In genomic region chr1:226738995-226739695, GRCh38 we compare ENCODE assay signal across 8 cellular contexts. TPM values are rescaled to one million over a fixed set of nuclear protein-coding genes. Genes with fewer than 3 reads are reported as not detected.
DNase-seq lines count a peak whose midpoint lies in the region; ATAC-seq and TF ChIP-seq lines count a peak whose summit lies in the region.

ITPKB (minus strand) TSS chr1:226739282; CDS start chr1:226737458, 1,824 bp downstream.

- H3K36me3 ChIP-seq in NT2/D1 (ENCODE audit: insufficient read depth, insufficient read length, low read length), result peaks cover 26% of the 10 kb centered on the region
- peaks cover 0 to 23% (median 10%) of the 10 kb centered on the region in 3 donors for H3K36me3 ChIP-seq in esophagus squamous epithelium
- H3K36me3 ChIP-seq in muscle layer of duodenum (ENCODE audit: control insufficient read depth in 1 of 2, insufficient read depth in 2 of 2, low read length in 2 of 2), result peaks cover 4 to 13% of the 10 kb centered on the region in 2 donors
- H3K36me3 ChIP-seq in testis (ENCODE audit: low read depth, missing control alignments), result no peaks in the 10 kb centered on the region

- TF ChIP-seq CTCF in AG04449 (IDR thresholded peaks at IDR 0.05; ENCODE audit: insufficient read depth, low read length, missing control alignments) (no peak), esophagus squamous epithelium (IDR thresholded peaks at IDR 0.05) (no peak), testis (IDR thresholded peaks at IDR 0.05) (no peak)

- peak within 1 kb of the TSS; percentile 86 to 96 (median 92) for H3K27ac ChIP-seq in esophagus squamous epithelium
- peak within 1 kb of the TSS; percentile 96 for H3K27ac ChIP-seq in muscle layer of duodenum (ENCODE audit: low read length)
- peak within 1 kb of the TSS; percentile 80 to 87 for H3K27ac ChIP-seq in testis

- H3K9ac ChIP-seq in NT2/D1 (ENCODE audit: insufficient read length, low read depth), result peak within 1 kb of the TSS; percentile 89

- peaks cover 11% of the 10 kb centered on the region for H3K9me3 ChIP-seq in NT2/D1 (ENCODE audit: insufficient read depth, low read length)
- H3K9me3 ChIP-seq in esophagus squamous epithelium, result no peaks in the 10 kb centered on the region
- no peaks in the 10 kb centered on the region for H3K9me3 ChIP-seq in muscle layer of duodenum (ENCODE audit: control insufficient read depth in 1 of 2, low read length in 2 of 2)
- H3K9me3 ChIP-seq in testis, result no peaks in the 10 kb centered on the region

- intact Hi-C loops in esophagus squamous epithelium (cut with DNase I) (loop anchor here (5.0 to 10.0 kb wide), 2 partner anchors 78 to 94 kb away; no protein-coding TSS in a partner anchor), testis (cut with DNase I; ENCODE audit: low total_unique reads) (loop anchor here (10.0 kb wide), 1 partner anchor 94 kb away; no protein-coding TSS in a partner anchor)

- H3K4me3 ChIP-seq in AG04449 (ENCODE audit: low read depth, low read length) (peak within 1 kb of the TSS; percentile 65), NT2/D1 (ENCODE audit: insufficient read length, low read depth) (peak within 1 kb of the TSS; percentile 82), esophagus squamous epithelium (peak within 1 kb of the TSS; percentile 68 to 93 (median 84)), muscle layer of duodenum (ENCODE audit: low read depth in 1 of 2, low read length in 2 of 2) (peak within 1 kb of the TSS; percentile 95), testis (peak within 1 kb of the TSS; percentile 63 to 80)

- no peaks in the 10 kb centered on the region for H3K27me3 ChIP-seq in NT2/D1 (ENCODE audit: insufficient read depth, insufficient read length)
- H3K27me3 ChIP-seq in esophagus squamous epithelium, result no peaks in the 10 kb centered on the region
- H3K27me3 ChIP-seq in muscle layer of duodenum (ENCODE audit: low read depth, low read length), result no peaks in the 10 kb centered on the region
- no peaks in the 10 kb centered on the region for H3K27me3 ChIP-seq in testis

- WGBS in esophagus squamous epithelium, 2 donors, result 0% methylated on average over 21 to 23 of the region's 23 CpGs
- 0 to 1% methylated on average over 23 of the region's 23 CpGs for WGBS in testis, 2 donors

- H3K4me1 ChIP-seq in NT2/D1 (ENCODE audit: insufficient read depth, insufficient read length) (peaks cover 11% of the 10 kb centered on the region), esophagus squamous epithelium (peaks cover 15 to 43% (median 32%) of the 10 kb centered on the region in 3 donors), muscle layer of duodenum (ENCODE audit: control insufficient read depth in 1 of 2, insufficient read depth in 2 of 2, low read length in 2 of 2) (peaks cover 14 to 32% of the 10 kb centered on the region in 2 donors), testis (peaks cover 20% of the 10 kb centered on the region)

- CTCF ChIA-PET in AG04449 (lab: Yijun Ruan, JAX), result interaction anchor here (1.1 kb wide), 1 partner anchor 104 kb away, joined by 3 read pairs; no protein-coding TSS in a partner anchor

- ATAC-seq in GM19372 (IDR thresholded peaks at IDR 0.05; ENCODE audit: low read depth, unreplicated experiment) (peak; percentile 37), HG02840 (IDR thresholded peaks at IDR 0.05; ENCODE audit: low FRiP score, unreplicated experiment) (no peak)

- DNase-seq in AG04449 (ENCODE audit: low read depth, low spot score), result no peak
- DNase-seq in NT2/D1 (ENCODE audit: low read depth, low spot score), result no peak
- DNase-seq in activated T-cell treated with anti-CD3 and anti-CD28 coated beads for 4 hours, result peak; percentile 42
- no peak for DNase-seq in esophagus squamous epithelium (lab: John Stamatoyannopoulos, UW)
- peak; percentile 75 for DNase-seq in testis

- POLR2A ChIA-PET in AG04449 (lab: Yijun Ruan, JAX), result no interaction called here

- TF ChIP-seq POLR2A in esophagus squamous epithelium (IDR thresholded peaks at IDR 0.05) (peak in 2 of 4 donors; percentile 68 to 78), testis (IDR thresholded peaks at IDR 0.05) (no peak)

RNA-seq across cellular contexts. Expression of gene ITPKB, which starts in this region (rescaled TPM):
- total RNA-seq in esophagus squamous epithelium (10 to 100 TPM; 10.7 to 22.3 (median 15.9) TPM), testis (10 to 100 TPM; 13.5 to 18.0 TPM)
- 11.4 TPM for polyA plus RNA-seq in testis (ENCODE audit: insufficient read depth, low read depth, low replicate concordance)

Comparison
In these comparisons a context has a peak if more than half of its experiments do, and no peak if none do; other contexts are left out.
1. DNase-seq: peak in activated T-cell treated with anti-CD3 and anti-CD28 coated beads for 4 hours (single experiment) and testis (single experiment); none in AG04449 (single experiment), NT2/D1 (single experiment) and esophagus squamous epithelium (single experiment).
2. Peak in every context shown above with its lines, with median percentiles within 50 percentile points of each other: H3K4me3 ChIP-seq and H3K27ac ChIP-seq.